Comparison of ENCODE assay signal across 8 cellular contexts in the genomic region with DNA sequence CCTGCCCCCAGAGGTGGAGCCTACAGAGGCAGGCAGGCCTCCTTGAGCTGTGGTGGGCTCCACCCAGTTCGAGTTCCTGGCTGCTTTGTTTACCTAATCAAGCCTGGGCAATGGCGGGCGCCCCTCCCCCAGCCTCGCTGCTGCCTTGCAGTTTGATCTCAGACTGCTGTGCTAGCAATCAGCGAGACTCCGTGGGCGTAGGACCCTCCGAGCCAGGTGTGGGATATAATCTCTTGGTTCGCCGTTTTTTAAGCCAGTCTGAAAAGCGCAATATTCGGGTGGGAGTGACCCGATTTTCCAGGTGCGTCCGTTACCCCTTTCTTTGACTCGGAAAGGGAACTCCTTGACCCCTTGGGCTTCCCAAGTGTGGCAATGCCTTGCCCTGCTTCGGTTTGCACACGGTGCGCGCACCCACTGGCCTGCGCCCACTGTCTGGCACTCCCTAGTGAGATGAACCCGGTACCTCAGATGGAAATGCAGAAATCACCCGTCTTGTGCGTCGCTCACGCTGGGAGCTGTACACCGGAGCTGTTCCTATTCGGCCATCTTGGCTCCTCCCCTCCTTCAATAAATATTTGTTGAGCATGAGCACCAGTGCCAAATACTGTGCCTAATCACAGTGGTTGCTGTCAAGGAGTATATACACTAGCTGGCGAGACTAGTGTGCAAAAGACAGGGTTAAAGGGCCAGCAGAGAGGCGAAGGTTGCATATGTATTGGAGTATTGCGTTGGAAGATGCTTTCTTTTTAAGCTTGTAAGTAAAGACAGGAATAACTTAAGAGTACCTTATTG. TPM values are rescaled to one million over a fixed set of nuclear protein-coding genes. Genes with fewer than 3 reads are reported as not detected.
A peak's percentile ranks its signal among the peaks of the same experiment; 100 is the strongest.
DNase-seq lines count a peak whose midpoint lies in the region; ATAC-seq and TF ChIP-seq lines count a peak whose summit lies in the region.
"Not testable (repeated sequence)": the region's sequence is repeated elsewhere in the genome, so short reads cannot be mapped to it uniquely, and the experiment has no call there.

No MANE protein-coding gene starts in this region.

- not testable (repeated sequence) for BruUV-seq in IMR-90 (replicated peaks; lab: Mats Ljungman, UMichigan)

- H3K36me3 ChIP-seq in IMR-90 (ENCODE audit: control insufficient read depth, insufficient read depth, low read length) = peaks cover 20% of the 10 kb centered on the region
- H3K36me3 ChIP-seq in body of pancreas (replicated peaks in 1 of 2; ENCODE audit: insufficient read depth in 1 of 2, low read depth in 2 of 2) = peaks cover 0 to 10% of the 10 kb centered on the region in 2 donors
- peaks cover 31% of the 10 kb centered on the region; the same call in 1 of the 2 replicates for H3K36me3 ChIP-seq in iPS-20b (ENCODE audit: insufficient read depth, low read depth, low read length)

- not testable (repeated sequence) for TF ChIP-seq RAD21 in IMR-90 (IDR thresholded peaks at IDR 0.05; ENCODE audit: low read length)

- not testable (repeated sequence) for H3K4me3 ChIP-seq in IMR-90 (ENCODE audit: insufficient read depth, low read depth, low read length); body of pancreas
- peak overlapping the region; percentile 57 for H3K4me3 ChIP-seq in iPS-20b (ENCODE audit: low read length)

- peaks cover 13% of the 10 kb centered on the region for H3K4me1 Mint-ChIP-seq in WTC11
- not testable (repeated sequence) for H3K4me1 Mint-ChIP-seq in glutamatergic neuron (ENCODE audit: low read depth, unreplicated experiment)
- H3K4me1 Mint-ChIP-seq in neural crest cell = peaks cover 21% of the 10 kb centered on the region

- H3K27ac ChIP-seq in 22Rv1 (peak overlapping the region; percentile 82), body of pancreas (peak overlapping the region; percentile 30 to 77 (median 62)), iPS-20b (ENCODE audit: low read length) (peak overlapping the region; percentile 89)
- H3K27ac ChIP-seq in IMR-90 (ENCODE audit: insufficient read depth, low read length) = not testable (repeated sequence)

- H2AFZ ChIP-seq in IMR-90 (replicated peaks; ENCODE audit: low read length, poor library complexity) = not testable (repeated sequence)

- 0 out of 2 replicates have a peak overlapping the region, but pooled peaks have one; percentile 43 for H2AK5ac ChIP-seq in IMR-90 (ENCODE audit: low read depth, low read length)

- H3K4me3 Mint-ChIP-seq in WTC11 (peak overlapping the region; percentile 72), glutamatergic neuron (ENCODE audit: unreplicated experiment) (peak overlapping the region; percentile 78), neural crest cell (peak overlapping the region; percentile 80)

- not testable (repeated sequence) for H2BK15ac ChIP-seq in IMR-90 (ENCODE audit: low read depth, low read length)

- in situ Hi-C loops in IMR-90 (cut with MboI; ENCODE audit: low sequenced_read_pairs) = loop anchor here (25.0 kb wide), 1 partner anchor 88 kb away; no protein-coding TSS in a partner anchor

- 93% methylated on average over 8 of the region's 31 CpGs; no CpG with 5 or more reads in 1 of the 2 experiments for WGBS in IMR-90 (ENCODE audit: extremely low coverage in 2 of 2, insufficient read length in 1 of 2), 2 experiments
- WGBS in body of pancreas, 2 donors = 42 to 70% methylated on average over 16 to 31 of the region's 31 CpGs

- H4K91ac ChIP-seq in IMR-90 (ENCODE audit: insufficient read depth, low read depth, low read length) = not testable (repeated sequence)

- DNase-seq in ELF-1 (ENCODE audit: low read depth, low spot score) (peak; percentile 55), WTC11 (ENCODE audit: low spot score) (peak; percentile 40), body of pancreas (peak; percentile 59 to 83 (median 77))
- DNase-seq in IMR-90; glutamatergic neuron; neural crest cell (ENCODE audit: low read depth, low spot score): not testable (repeated sequence)

- not testable (repeated sequence) for H2BK20ac ChIP-seq in IMR-90 (ENCODE audit: low read depth, low read length)

- H3K9me3 ChIP-seq in IMR-90 (ENCODE audit: control insufficient read depth, insufficient read depth, low read length); body of pancreas; iPS-20b (ENCODE audit: insufficient read depth, low read depth, low read length): not testable (repeated sequence)

- H2BK5ac ChIP-seq in IMR-90 (ENCODE audit: low read depth, low read length, poor library complexity, severe bottlenecking) = not testable (repeated sequence)

- not testable (repeated sequence) for H3K4me2 ChIP-seq in IMR-90 (ENCODE audit: low read depth, low read length)

- not testable (repeated sequence) for H2AK9ac ChIP-seq in IMR-90 (replicated peaks; ENCODE audit: low read depth, low read length, poor library complexity)

- not testable (repeated sequence) for H3K18ac ChIP-seq in IMR-90 (ENCODE audit: low read depth, low read length)

- H3K27ac Mint-ChIP-seq in WTC11 = peak overlapping the region; percentile 86
- H3K27ac Mint-ChIP-seq in glutamatergic neuron (ENCODE audit: unreplicated experiment) = peak overlapping the region; percentile 92
- H3K27ac Mint-ChIP-seq in neural crest cell (ENCODE audit: unreplicated experiment) = peak overlapping the region; percentile 84

- peaks cover 14% of the 10 kb centered on the region; the same call in 1 of the 2 replicates for H4K20me1 ChIP-seq in IMR-90 (ENCODE audit: insufficient read depth, low read length)

- not testable (repeated sequence) for H3K56ac ChIP-seq in IMR-90 (ENCODE audit: extremely low read depth, insufficient read depth, low read length)

- not testable (repeated sequence) for H3K9ac ChIP-seq in IMR-90 (ENCODE audit: low read depth, low read length)
- H3K9ac ChIP-seq in iPS-20b (ENCODE audit: low read depth, low read length) = peak overlapping the region; percentile 74

- TF ChIP-seq CTCF in 22Rv1 (IDR thresholded peaks at IDR 0.05); IMR-90 (conservative IDR thresholded peaks at IDR 0.05; ENCODE audit: low read depth, low read length); WTC11 (IDR thresholded peaks at IDR 0.05); body of pancreas (IDR thresholded peaks at IDR 0.05); glutamatergic neuron (IDR thresholded peaks at IDR 0.05; ENCODE audit: partially characterized antibody, unreplicated experiment); neural crest cell (conservative IDR thresholded peaks at IDR 0.05): not testable (repeated sequence)

- POLR2A ChIA-PET in IMR-90 (lab: Charles Lee; ENCODE audit: unreplicated experiment) = not testable (repeated sequence)
- POLR2A ChIA-PET in WTC11 (lab: Charles Lee) = interaction anchor here (1.6 kb wide), 1 partner anchor 77 kb away, joined by 3 read pairs; no protein-coding TSS in a partner anchor

- H3K4ac ChIP-seq in IMR-90 (ENCODE audit: low read depth, low read length) = not testable (repeated sequence)

- H3K27me3 Mint-ChIP-seq in WTC11 (ENCODE audit: low read depth); glutamatergic neuron (ENCODE audit: unreplicated experiment); neural crest cell (ENCODE audit: low read depth): not testable (repeated sequence)

- H4K8ac ChIP-seq in IMR-90 (ENCODE audit: low read depth in 2 of 2, low read length in 2 of 2) = not testable (repeated sequence)

- H3K23ac ChIP-seq in IMR-90 (ENCODE audit: low read depth, low read length) = not testable (repeated sequence)

- H3K9me1 ChIP-seq in IMR-90 (ENCODE audit: insufficient read depth, low read length) = not testable (repeated sequence)

- not testable (repeated sequence) for H3K4me1 ChIP-seq in IMR-90 (ENCODE audit: control insufficient read depth, insufficient read depth, low read length); iPS-20b (ENCODE audit: insufficient read depth, low read length)
- peaks cover 18% of the 10 kb centered on the region for H3K4me1 ChIP-seq in body of pancreas

- not testable (repeated sequence) for H2BK120ac ChIP-seq in IMR-90 (ENCODE audit: low read depth, low read length)

- not testable (repeated sequence) for H3K27me3 ChIP-seq in IMR-90 (ENCODE audit: control insufficient read depth, insufficient read depth, low read length); body of pancreas; iPS-20b (ENCODE audit: insufficient read depth, low read length)

- CTCF ChIA-PET in IMR-90 (lab: Yijun Ruan, JAX) = not testable (repeated sequence)
- CTCF ChIA-PET in WTC11 (lab: Charles Lee) = interaction anchor here (1.1 to 2.3 kb wide), 2 partner anchors 15 to 65 kb away, joined by 3 to 15 read pairs; no protein-coding TSS in a partner anchor

- ATAC-seq in IMR-90 (ENCODE audit: low read depth); WTC11: not testable (repeated sequence)
- ATAC-seq in body of pancreas = peak; percentile 99

- dilution Hi-C loops in IMR-90 (cut with HindIII; ENCODE audit: low sequenced_read_pairs, unreplicated experiment) = not testable (repeated sequence)

- peaks cover 28% of the 10 kb centered on the region for H3K36me3 Mint-ChIP-seq in WTC11
- not testable (repeated sequence) for H3K36me3 Mint-ChIP-seq in glutamatergic neuron (ENCODE audit: unreplicated experiment)
- H3K36me3 Mint-ChIP-seq in neural crest cell (ENCODE audit: low read depth) = peaks cover 19% of the 10 kb centered on the region

- not testable (repeated sequence) for H4K5ac ChIP-seq in IMR-90 (ENCODE audit: low read depth, low read length)

- H3K14ac ChIP-seq in IMR-90 (replicated peaks; ENCODE audit: low read depth, low read length) = 0 out of 2 replicates have a peak overlapping the region, but pooled peaks have one; percentile 58

- H3K79me1 ChIP-seq in IMR-90 (ENCODE audit: low read depth in 1 of 2, low read length in 2 of 2) = peaks cover 16 to 40% of the 10 kb centered on the region in 2 experiments

- intact Hi-C loops in IMR-90 (cut with micrococcal nuclease); body of pancreas (cut with DNase I): not testable (repeated sequence)

- not testable (repeated sequence) for TF ChIP-seq POLR2A in IMR-90 (IDR thresholded peaks at IDR 0.05; ENCODE audit: low read depth, low read length)
- peak in 2 of 3 donors; percentile 38 to 46 for TF ChIP-seq POLR2A in body of pancreas (IDR thresholded peaks at IDR 0.05)

- not testable (repeated sequence) for H3K9me3 Mint-ChIP-seq in WTC11; glutamatergic neuron (ENCODE audit: unreplicated experiment); neural crest cell

RNA-seq across cellular contexts. Expression of gene BIRC2, which starts 27.8 kb away (rescaled TPM):
- total RNA-seq in IMR-90 (2012; rRNA removed) = 112 and 204 TPM in 2 replicates
- polyA plus RNA-seq in IMR-90 (2012; rRNA removed) = 40.4 and 48.0 TPM in 2 replicates
- polyA plus RNA-seq in IMR-90 (2012; cell fraction: cytosol; rRNA removed) = 9.2 and 19.6 TPM in 2 replicates
- 8.4 and 78.2 TPM in 2 replicates for polyA plus RNA-seq in IMR-90 (2012; cell fraction: nucleus; rRNA removed; ENCODE audit: low replicate concordance)
- 22.3 to 24.3 TPM (median 23.3 TPM) in 3 replicates for total RNA-seq in WTC11 (2021)
- total RNA-seq in body of pancreas = 10 to 100 TPM; 46.5 to 53.2 TPM
- total RNA-seq in glutamatergic neuron (ENCODE audit: unreplicated experiment) = 44.8 TPM
- 41.0 and 42.6 TPM in 2 replicates for total RNA-seq in neural crest cell

RNA-seq across cellular contexts. Expression of gene BIRC3, which starts 57.5 kb away (rescaled TPM):
- total RNA-seq in IMR-90 (2012; rRNA removed) (5.0 and 6.4 TPM in 2 replicates), WTC11 (2021) (0.33 to 0.50 TPM (median 0.39 TPM) in 3 replicates), body of pancreas (10 to 100 TPM in 1 of 2 donors, 1 to 10 TPM in 1; 5.3 to 13.2 TPM), glutamatergic neuron (ENCODE audit: unreplicated experiment) (not detected), neural crest cell (0.16 and 0.33 TPM in 2 replicates)
- polyA plus RNA-seq in IMR-90 (2012; rRNA removed) = 1.3 and 2.2 TPM in 2 replicates
- 0.25 and 0.29 TPM in 2 replicates for polyA plus RNA-seq in IMR-90 (2012; cell fraction: cytosol; rRNA removed)
- polyA plus RNA-seq in IMR-90 (2012; cell fraction: nucleus; rRNA removed; ENCODE audit: low replicate concordance) = 0.07 and 0.97 TPM in 2 replicates
